Comparison of ENCODE assay signal across 20 cellular contexts in the genomic region with DNA sequence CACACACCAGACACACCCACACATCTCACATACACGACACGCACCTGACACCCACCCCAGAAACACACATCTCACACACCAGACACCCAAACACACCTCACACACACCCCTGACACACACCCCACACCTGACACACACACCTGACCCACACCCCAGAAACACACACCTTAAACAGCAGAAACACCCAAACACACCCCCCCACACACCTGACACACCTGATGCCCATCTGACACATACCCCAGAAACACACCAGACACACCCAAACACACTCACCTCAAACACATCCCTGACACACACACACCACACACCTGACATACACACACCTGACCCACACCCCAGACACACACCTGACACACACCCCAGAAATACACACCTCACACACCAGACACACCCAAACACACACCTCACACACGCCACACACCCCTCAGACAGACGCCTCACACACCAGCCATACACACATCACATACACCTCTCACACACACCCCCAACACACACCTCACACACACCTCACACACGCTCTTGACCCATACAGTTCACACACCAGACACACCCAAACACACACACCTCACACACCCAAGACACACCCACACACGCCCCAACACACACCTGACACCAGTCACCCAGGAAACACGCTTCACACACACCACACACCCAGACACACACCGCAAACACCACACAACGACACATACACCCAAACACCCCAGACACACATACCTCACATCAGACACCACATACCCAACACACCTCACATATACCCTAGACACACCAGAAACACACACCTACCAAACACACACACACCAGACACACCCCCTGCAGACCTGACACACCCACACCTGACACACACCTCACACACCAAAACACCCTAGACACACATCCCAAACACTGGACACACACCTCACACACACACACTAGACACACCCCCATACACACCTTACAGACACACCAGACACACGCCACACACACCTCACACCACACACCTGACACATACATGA. TPM values are rescaled to one million over a fixed set of nuclear protein-coding genes. Genes with fewer than 3 reads are reported as not detected.
DNase-seq lines count a peak whose midpoint lies in the region; ATAC-seq, FAIRE-seq and TF ChIP-seq lines count a peak whose summit lies in the region.
"Had no signal": no experiment of that assay in that cellular context is flagged by ENCODE, and none has a peak within 500 bp of the region (broad histone marks: within the 10 kb centered on the region; RNA-seq: fewer than 3 reads in every experiment).

No MANE protein-coding gene starts in this region.

- no peak overlapping the region for H2BK15ac ChIP-seq in mesenchymal stem cell (ENCODE audit: low read depth, poor library complexity, severe bottlenecking)

- H3K18ac ChIP-seq in mesenchymal stem cell (ENCODE audit: low read depth in 1 of 2, low read length in 2 of 2): no peak overlapping the region

- CTCF ChIA-PET in HEK293 (lab: Yijun Ruan, JAX) (no interaction called here), T-cell (lab: Charles Lee) (no interaction called here)

- H4K91ac ChIP-seq in mesenchymal stem cell (ENCODE audit: low read length): peak overlapping the region; percentile 21

- H3K79me1 ChIP-seq in mesenchymal stem cell (replicated peaks; ENCODE audit: low read length, poor library complexity, severe bottlenecking): no peaks in the 10 kb centered on the region

- no peaks in the 10 kb centered on the region for H3K9me3 Mint-ChIP-seq in T-cell

- H2AFZ ChIP-seq in mesenchymal stem cell (ENCODE audit: low read depth, low read length): no peak overlapping the region
- H2AFZ ChIP-seq: GM23338 had no signal

- no peaks in the 10 kb centered on the region for H3K9me3 ChIP-seq in HEK293 (ENCODE audit: control insufficient read depth, insufficient read depth, low read depth, low read length)
- H3K9me3 ChIP-seq in mesenchymal stem cell (ENCODE audit: control insufficient read depth, low read length): no peaks in the 10 kb centered on the region

- no peak overlapping the region for H4K8ac ChIP-seq in mesenchymal stem cell (ENCODE audit: low read length)

- peak; percentile 86 for FAIRE-seq in HTR-8/SVneo (lab: Jason Lieb, UNC)
- FAIRE-seq: A204.1 had no signal

- H3K27ac ChIP-seq in HEK293 (ENCODE audit: extremely low read depth, low read depth, low read length) (no peak overlapping the region), mesenchymal stem cell (ENCODE audit: low read length, poor library complexity, severe bottlenecking) (no peak overlapping the region)
- H3K27ac ChIP-seq: BLaER1 had no signal

- POLR2A ChIA-PET in HEK293 (lab: Yijun Ruan, JAX) (no interaction called here), T-cell (lab: Charles Lee) (no interaction called here)

- H3K4me3 ChIP-seq in HEK293 (ENCODE audit: low read depth, low read length): no peak overlapping the region
- peak overlapping the region in 1 of 2 experiments; percentile 26 for H3K4me3 ChIP-seq in mesenchymal stem cell (ENCODE audit: insufficient read depth in 1 of 2, low read depth in 1 of 2, low read length in 2 of 2)
- H3K4me3 ChIP-seq: BLaER1, GM23338 had no signal

- no peak for ATAC-seq in T-cell (replicated peaks in 1 of 4)
- ATAC-seq: GM23338, HCT116 had no signal

- no peak overlapping the region for H3K4me3 Mint-ChIP-seq in T-cell
- H3K4me3 Mint-ChIP-seq: CD14-positive monocyte; CD4-positive, alpha-beta memory T cell; GM23338 had no signal

- H2BK5ac ChIP-seq in mesenchymal stem cell (ENCODE audit: low read depth, low read length, poor library complexity, severe bottlenecking): no peak overlapping the region

- H3K23ac ChIP-seq in mesenchymal stem cell (ENCODE audit: low read length in 2 of 2): no peak overlapping the region

- TF ChIP-seq CTCF in HEK293 (tag by site-specific recombination; IDR thresholded peaks at IDR 0.05): no peak

- no peak overlapping the region for H3K4me2 ChIP-seq in mesenchymal stem cell (ENCODE audit: low read length, poor library complexity, severe bottlenecking)
- H3K4me2 ChIP-seq: GM23338 had no signal

- no peak overlapping the region for H3K9ac ChIP-seq in mesenchymal stem cell (ENCODE audit: low read length)
- H3K9ac ChIP-seq: BLaER1 had no signal

- DNase-seq in HTR-8/SVneo (ENCODE audit: insufficient read length, low spot score): no peak
- DNase-seq in mesenchymal stem cell: no peak
- DNase-seq in AML-193 (lab: John Stamatoyannopoulos, UW): no peak
- DNase-seq in T-cell: no peak
- no peak for DNase-seq in NCI-H2029 (lab: John Stamatoyannopoulos, UW)
- DNase-seq: ACHN, DMS153, DMS79, GDM1, H7, KBM-7 had no signal

- peaks cover 2% of the 10 kb centered on the region; the same call in 1 of the 2 replicates for H3K4me1 ChIP-seq in HEK293 (ENCODE audit: control insufficient read depth, insufficient read depth, low read length)
- H3K4me1 ChIP-seq in mesenchymal stem cell (ENCODE audit: control insufficient read depth, insufficient read depth, low read depth, low read length): peaks cover 24% of the 10 kb centered on the region

- peaks cover 36 to 70% of the 10 kb centered on the region in 2 experiments for H3K27me3 ChIP-seq in mesenchymal stem cell (ENCODE audit: control insufficient read depth in 1 of 2, insufficient read depth in 1 of 2, low read length in 2 of 2)

- H3K4me1 Mint-ChIP-seq in T-cell: peaks cover 0 to 5% (median 4%) of the 10 kb centered on the region in 3 donors

- peaks cover 9 to 16% of the 10 kb centered on the region in 2 donors for H3K27me3 Mint-ChIP-seq in T-cell

- no peak overlapping the region for H2AK5ac ChIP-seq in mesenchymal stem cell (ENCODE audit: low read length, severe bottlenecking)

- H3K36me3 ChIP-seq in HEK293 (ENCODE audit: control insufficient read depth in 2 of 2, insufficient read depth in 1 of 2, low read length in 2 of 2) (no peaks in the 10 kb centered on the region), mesenchymal stem cell (ENCODE audit: control insufficient read depth in 1 of 2, insufficient read depth in 2 of 2, low read depth in 1 of 2, low read length in 2 of 2) (peaks cover 0 to 5% of the 10 kb centered on the region in 2 experiments)
- H3K36me3 ChIP-seq: BLaER1 had no signal

- H3K36me3 Mint-ChIP-seq in T-cell: no peaks in the 10 kb centered on the region
- H3K36me3 Mint-ChIP-seq: CD14-positive monocyte; CD4-positive, alpha-beta memory T cell had no signal

- H3K4ac ChIP-seq in mesenchymal stem cell (ENCODE audit: low read depth in 1 of 2, low read length in 2 of 2): no peak overlapping the region

- no peak overlapping the region for H2BK120ac ChIP-seq in mesenchymal stem cell (ENCODE audit: low read depth, low read length)

- peak overlapping the region in 1 of 2 experiments; percentile 6 for H3K14ac ChIP-seq in mesenchymal stem cell (ENCODE audit: low read length in 2 of 2)

- no peak overlapping the region for H2BK12ac ChIP-seq in mesenchymal stem cell (ENCODE audit: low read length in 2 of 2)

- WGBS in mesenchymal stem cell: 85% methylated on average over 10 of the region's 10 CpGs

- H3K27ac Mint-ChIP-seq in T-cell: no peak overlapping the region
- H3K27ac Mint-ChIP-seq: CD14-positive monocyte; CD4-positive, alpha-beta memory T cell; GM23338 had no signal

TF ChIP-seq in HEK293, 187 proteins besides CTCF, POLR2A, EP300 and RAD21 (continues in another document):
- TF ChIP-seq ZEB2 (tag by site-specific recombination; IDR thresholded peaks at IDR 0.05) (peak; percentile 91), ZNF133 (tag by site-specific recombination; IDR thresholded peaks at IDR 0.05) (no peak), ZNF621 (tag by site-specific recombination; IDR thresholded peaks at IDR 0.05) (no peak), ZNF645 (tag by site-specific recombination; IDR thresholded peaks at IDR 0.05) (0 out of 2 replicates have a peak, but pooled peaks have one; percentile 28), ZNF140 (tag by site-specific recombination; IDR thresholded peaks at IDR 0.05) (no peak), AEBP2 (tag by site-specific recombination; IDR thresholded peaks at IDR 0.05; ENCODE audit: borderline replicate concordance) (peak; percentile 3; the same call in 1 of the 2 replicates), ZNF561 (tag by site-specific recombination; IDR thresholded peaks at IDR 0.05; ENCODE audit: borderline replicate concordance) (no peak)

RNA-seq across cellular contexts. Expression of gene CALY, which starts 1.7 kb away (rescaled TPM):
- polyA plus RNA-seq in mesenchymal stem cell (2013, experiment 1 of 2): 0.54 TPM
- 0.47 TPM for polyA plus RNA-seq in mesenchymal stem cell (2013, experiment 2 of 2)
- total RNA-seq in T-cell: 1 to 10 TPM in 4 of 5 donors, under 1 TPM in 1; 0.68 to 5.1 (median 3.6) TPM
- total RNA-seq: Daoy, H7, HT-29 had no signal
- polyA plus RNA-seq: CD14-positive monocyte had no signal

RNA-seq across cellular contexts. Expression of gene PRAP1, which starts 8.8 kb away (rescaled TPM):
- polyA plus RNA-seq in mesenchymal stem cell (2013, experiment 1 of 2): not detected
- polyA plus RNA-seq in mesenchymal stem cell (2013, experiment 2 of 2): not detected
- not detected for total RNA-seq in T-cell
- total RNA-seq: CD4-positive, alpha-beta memory T cell; Daoy; GM23338; H7 had no signal
- polyA plus RNA-seq: CD14-positive monocyte; CD4-positive, alpha-beta memory T cell had no signal

RNA-seq across cellular contexts. Expression of gene FUOM, which starts 19.4 kb away (rescaled TPM):
- 38.2 TPM for polyA plus RNA-seq in mesenchymal stem cell (2013, experiment 1 of 2)
- polyA plus RNA-seq in mesenchymal stem cell (2013, experiment 2 of 2): 37.0 TPM
- total RNA-seq in T-cell: 10 to 100 TPM in 4 of 5 donors, 1 to 10 TPM in 1; 9.4 to 30.3 (median 26.9) TPM

RNA-seq across cellular contexts. Expression of gene ZNF511, which starts 29.7 kb away (rescaled TPM):
- 17.8 TPM for polyA plus RNA-seq in mesenchymal stem cell (2013, experiment 1 of 2)
- 17.9 TPM for polyA plus RNA-seq in mesenchymal stem cell (2013, experiment 2 of 2)
- 10 to 100 TPM; 35.2 to 44.7 (median 36.8) TPM for total RNA-seq in T-cell

RNA-seq across cellular contexts. Expression of gene TUBGCP2, which starts 29.7 kb away (rescaled TPM):
- polyA plus RNA-seq in mesenchymal stem cell (2013, experiment 1 of 2): 36.2 TPM
- 35.4 TPM for polyA plus RNA-seq in mesenchymal stem cell (2013, experiment 2 of 2)
- 10 to 100 TPM; 64.5 to 80.8 (median 72.7) TPM for total RNA-seq in T-cell
